In the genomic region with DNA sequence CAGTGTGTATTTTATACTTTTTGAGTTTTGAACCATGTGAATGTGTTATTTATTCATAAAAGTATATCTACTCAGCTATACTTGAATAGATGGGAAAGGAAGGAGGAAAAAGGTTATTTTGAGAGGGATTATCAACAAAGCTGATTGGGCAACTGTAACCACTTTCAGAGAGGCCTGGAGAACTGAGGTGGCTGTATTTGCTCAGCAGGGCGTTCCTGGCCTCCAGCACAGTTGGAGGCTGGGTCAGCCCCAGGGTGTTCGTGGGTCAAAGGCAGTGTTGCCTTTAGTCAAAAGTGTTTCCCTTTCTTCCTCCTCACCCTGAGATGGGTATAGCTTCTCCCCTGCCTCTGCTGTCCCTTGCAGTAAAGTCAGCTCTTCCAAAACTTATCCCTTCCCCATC, we compare ENCODE assay signal across 28 cellular contexts. TPM values are rescaled to one million over a fixed set of nuclear protein-coding genes. Genes with fewer than 3 reads are reported as not detected.
A peak's percentile ranks its signal among the peaks of the same experiment; 100 is the strongest.
DNase-seq lines count a peak whose midpoint lies in the region; ATAC-seq and TF ChIP-seq lines count a peak whose summit lies in the region.
"Had no signal": no experiment of that assay in that cellular context is flagged by ENCODE, and none has a peak within 500 bp of the region (broad histone marks: within the 10 kb centered on the region; RNA-seq: fewer than 3 reads in every experiment).

No MANE protein-coding gene starts in this region.

- no peaks in the 10 kb centered on the region for H3K9me3 ChIP-seq in lower lobe of right lung
- no peaks in the 10 kb centered on the region for H3K9me3 ChIP-seq in upper lobe of right lung
- H3K9me3 ChIP-seq: breast epithelium, Peyer's patch, tibial artery had no signal

- peaks cover 28% of the 10 kb centered on the region for H3K4me1 ChIP-seq in lower lobe of right lung
- peaks cover 6% of the 10 kb centered on the region for H3K4me1 ChIP-seq in upper lobe of right lung
- H3K4me1 ChIP-seq: Peyer's patch, tibial artery had no signal

- no peak for TF ChIP-seq POLR2A in lower leg skin (IDR thresholded peaks at IDR 0.05)

- intact Hi-C loops in lower lobe of right lung (cut with DNase I) (no loop called here), upper lobe of right lung (cut with DNase I) (no loop called here), lower leg skin (cut with DNase I; ENCODE audit: low total_unique reads) (no loop called here)

- ATAC-seq in lower lobe of right lung = peak; percentile 87 to 91
- ATAC-seq in upper lobe of right lung = peak; percentile 89
- ATAC-seq in HG03159 (IDR thresholded peaks at IDR 0.05; ENCODE audit: unreplicated experiment) = no peak
- ATAC-seq: effector memory CD8-positive, alpha-beta T cell; naive thymus-derived CD4-positive, alpha-beta T cell; stimulated activated naive CD8-positive, alpha-beta T cell treated with anti-CD3 and anti-CD28 coated beads, Interleukin-15, amount 100 ng/mL, for 72 hours; T-cell had no signal

- H3K36me3 ChIP-seq in lower lobe of right lung = peaks cover 96% of the 10 kb centered on the region
- H3K36me3 ChIP-seq in upper lobe of right lung = peaks cover 78% of the 10 kb centered on the region
- H3K36me3 ChIP-seq: breast epithelium had no signal

- DNase-seq in SIG-M5 treated with dmso at 0.1 percent for 504 hours (lab: John Stamatoyannopoulos, UW; ENCODE audit: unreplicated experiment) = peak; percentile 3
- no peak for DNase-seq in SIG-M5 (lab: John Stamatoyannopoulos, UW)
- DNase-seq in choroid plexus epithelial cell (ENCODE audit: low read depth) = peak; percentile 14
- DNase-seq in lower lobe of right lung = peak; percentile 66
- DNase-seq in upper lobe of right lung = peak; percentile 75
- no peak for DNase-seq in lower leg skin (ENCODE audit: low spot score in 2 of 2)
- no peak for DNase-seq in NCI-H1105 treated with DMSO at 0.1 percent for 48 hours (lab: John Stamatoyannopoulos, UW)
- DNase-seq: activated CD4-positive, alpha-beta T cell treated with anti-CD3 and anti-CD28 coated beads, Interleukin-2, amount 50 U/mL, for 4 hours; activated CD4-positive, CD25-positive, alpha-beta regulatory T cell; activated naive CD4-positive, alpha-beta T cell treated with anti-CD3 and anti-CD28 coated beads, Interleukin-2, amount 10 ng/mL, durations not matched to agents 7 days and 5 days; amygdala; DMS79 treated with DMSO at 0.1 percent for 48 hours; effector memory CD8-positive, alpha-beta T cell; foreskin melanocyte; GF-D8; H7; KG1; mesendoderm; MM.1S; naive thymus-derived CD4-positive, alpha-beta T cell; NCI-H146; NCI-H510A; Peyer's patch; stimulated activated naive CD8-positive, alpha-beta T cell treated with anti-CD3 and anti-CD28 coated beads, Interleukin-15, amount 100 ng/mL, for 72 hours; T-cell; tibial artery had no signal

- TF ChIP-seq CTCF in choroid plexus epithelial cell (conservative IDR thresholded peaks at IDR 0.05; ENCODE audit: low read depth, low read length) (no peak), lower lobe of right lung (IDR thresholded peaks at IDR 0.05) (no peak), upper lobe of right lung (IDR thresholded peaks at IDR 0.05) (no peak), lower leg skin (IDR thresholded peaks at IDR 0.05) (no peak)

- H3K27ac ChIP-seq in lower lobe of right lung = peak overlapping the region; percentile 32
- H3K27ac ChIP-seq in upper lobe of right lung = no peak overlapping the region
- H3K27ac ChIP-seq: breast epithelium, Peyer's patch, tibial artery had no signal

- H3K4me3 ChIP-seq in choroid plexus epithelial cell (ENCODE audit: low read depth, low read length) (no peak overlapping the region), lower lobe of right lung (no peak overlapping the region), upper lobe of right lung (no peak overlapping the region), lower leg skin (ENCODE audit: low read depth, poor library complexity, severe bottlenecking) (no peak overlapping the region)
- H3K4me3 ChIP-seq: breast epithelium, Peyer's patch, tibial artery had no signal

- WGBS in lower leg skin, 2 donors = 72 to 83% methylated on average over 2 of the region's 2 CpGs

- H3K27me3 ChIP-seq in lower lobe of right lung (ENCODE audit: low read depth) (no peaks in the 10 kb centered on the region), upper lobe of right lung (no peaks in the 10 kb centered on the region)
- H3K27me3 ChIP-seq: breast epithelium, Peyer's patch, tibial artery had no signal

RNA-seq across cellular contexts. Expression of a gene that starts 26.7 kb away (rescaled TPM):
- 65.4 TPM for total RNA-seq in lower lobe of right lung
- total RNA-seq in upper lobe of right lung = 54.6 TPM
- 10 to 100 TPM; 30.2 to 53.2 (median 45.8) TPM for total RNA-seq in lower leg skin

RNA-seq across cellular contexts. Expression of a gene that starts 44.2 kb away (rescaled TPM):
- total RNA-seq in lower lobe of right lung (80.3 TPM), upper lobe of right lung (86.3 TPM), lower leg skin (10 to 100 TPM; 23.1 to 65.8 (median 44.3) TPM)

RNA-seq across cellular contexts. Expression of a gene that starts 44.6 kb away (rescaled TPM):
- total RNA-seq in lower lobe of right lung (18.3 TPM), upper lobe of right lung (16.8 TPM), lower leg skin (10 to 100 TPM; 17.2 to 30.1 (median 21.8) TPM)

Comparison
In these comparisons a context has a peak if more than half of its experiments do, and no peak if none do; other contexts are left out.
1. DNase-seq: peak in SIG-M5 treated with dmso at 0.1 percent for 504 hours (single experiment), choroid plexus epithelial cell (single experiment), lower lobe of right lung (single experiment) and upper lobe of right lung (single experiment); none in SIG-M5 (single experiment), lower leg skin (0 of 2) and NCI-H1105 treated with DMSO at 0.1 percent for 48 hours (single experiment).